ENCODE assay signal across 9 cellular contexts in genomic region chr2:143686585-143687164, GRCh38.
DNase-seq lines count a peak whose midpoint lies in the region; ATAC-seq and TF ChIP-seq lines count a peak whose summit lies in the region.
"Had no signal": no experiment of that assay in that cellular context is flagged by ENCODE, and none has a peak within 500 bp of the region (broad histone marks: within the 10 kb centered on the region; RNA-seq: fewer than 3 reads in every experiment).

No MANE protein-coding gene starts in this region.

- no peaks in the 10 kb centered on the region for H3K9me3 ChIP-seq in spleen
- H3K9me3 ChIP-seq: BLaER1 had no signal

- CTCF ChIA-PET in HEK293T (lab: Yijun Ruan, JAX), result interaction anchor here (0.7 kb wide), 1 partner anchor 42 kb away, joined by 4 read pairs; no protein-coding TSS in a partner anchor

- intact Hi-C loops in spleen (cut with DNase I; ENCODE audit: low total_unique reads), result no loop called here

- peak; percentile 54 for ATAC-seq in foreskin keratinocyte
- no peak for ATAC-seq in GM21360 (IDR thresholded peaks at IDR 0.05; ENCODE audit: unreplicated experiment)

- H3K27ac ChIP-seq in foreskin keratinocyte (no peak overlapping the region), spleen (no peak overlapping the region)
- H3K27ac ChIP-seq: BLaER1 had no signal

- H3K27me3 ChIP-seq in foreskin keratinocyte (peaks cover 3% of the 10 kb centered on the region), spleen (replicated peaks in 1 of 7) (no peaks in the 10 kb centered on the region)
- H3K27me3 ChIP-seq: BLaER1 had no signal

- TF ChIP-seq POLR2A in spleen (IDR thresholded peaks at IDR 0.05), result no peak

- POLR2A ChIA-PET in HEK293T (lab: Yijun Ruan, JAX), result no interaction called here

- H3K36me3 ChIP-seq in spleen, result no peaks in the 10 kb centered on the region
- H3K36me3 ChIP-seq: BLaER1 had no signal

- TF ChIP-seq CTCF in foreskin keratinocyte (conservative IDR thresholded peaks at IDR 0.05), result peak; percentile 69
- peak in 10 of 11 experiments; percentile 11 to 59 (median 48) for TF ChIP-seq CTCF in spleen (IDR thresholded peaks at IDR 0.05 in 8 of 11, conservative IDR thresholded peaks at IDR 0.05 in 3 of 11)

- H3K4me3 ChIP-seq in spleen, result no peak overlapping the region
- H3K4me3 ChIP-seq: BLaER1 had no signal

- DNase-seq in DMS53 (lab: John Stamatoyannopoulos, UW), result peak; percentile 42
- DNase-seq in DMS53 treated with DMSO at 0.1 percent for 48 hours (lab: John Stamatoyannopoulos, UW; ENCODE audit: unreplicated experiment), result no peak
- DNase-seq in HEK293T (ENCODE audit: extremely low spot score), result peak; percentile 39
- DNase-seq in SK-MEL-5 (ENCODE audit: low read depth, low spot score), result peak; percentile 67
- peak in 1 of 2 donors; percentile 28 for DNase-seq in foreskin keratinocyte
- DNase-seq in spleen, result no peak
- no peak for DNase-seq in NCI-H1930 (lab: John Stamatoyannopoulos, UW)

- H3K4me1 ChIP-seq in foreskin keratinocyte, result no peaks in the 10 kb centered on the region
- H3K4me1 ChIP-seq in spleen, result peaks cover 0 to 20% (median 5%) of the 10 kb centered on the region in 6 donors
- H3K4me1 ChIP-seq: BLaER1 had no signal

- 63 to 73% (median 68%) methylated on average over 5 of the region's 5 CpGs for WGBS in spleen, 5 donors

- in situ Hi-C loops in SK-MEL-5 (cut with HindIII; ENCODE audit: low pct_unique_long_range_greater_than_20kb, low sequenced_read_pairs), result no loop called here

TF ChIP-seq in HEK293T, 16 proteins besides CTCF, POLR2A, EP300 and RAD21:
- no peak for TF ChIP-seq ARNT (IDR thresholded peaks at IDR 0.05)
- no peak for TF ChIP-seq FOXM1 (IDR thresholded peaks at IDR 0.05; ENCODE audit: borderline replicate concordance)
- TF ChIP-seq BHLHE40 (IDR thresholded peaks at IDR 0.05; ENCODE audit: borderline replicate concordance), result no peak
- no peak for TF ChIP-seq SUZ12 (IDR thresholded peaks at IDR 0.05)
- TF ChIP-seq ELF4 (IDR thresholded peaks at IDR 0.05), result no peak
- TF ChIP-seq L3MBTL2 (conservative IDR thresholded peaks at IDR 0.05), result no peak
- no peak for TF ChIP-seq LEF1 (IDR thresholded peaks at IDR 0.05; ENCODE audit: borderline replicate concordance)
- no peak for TF ChIP-seq SP1 (IDR thresholded peaks at IDR 0.05)
- no peak for TF ChIP-seq NFRKB (IDR thresholded peaks at IDR 0.05)
- no peak for TF ChIP-seq ZNF384 (IDR thresholded peaks at IDR 0.05)
- TF ChIP-seq FOXA1 (IDR thresholded peaks at IDR 0.05), result no peak
- TF ChIP-seq FOXK2 (IDR thresholded peaks at IDR 0.05), result no peak
- TF ChIP-seq CTBP1 (IDR thresholded peaks at IDR 0.05; ENCODE audit: borderline replicate concordance), result no peak
- TF ChIP-seq HDGF (IDR thresholded peaks at IDR 0.05; ENCODE audit: borderline replicate concordance), result no peak
- TF ChIP-seq, protein P1, sequence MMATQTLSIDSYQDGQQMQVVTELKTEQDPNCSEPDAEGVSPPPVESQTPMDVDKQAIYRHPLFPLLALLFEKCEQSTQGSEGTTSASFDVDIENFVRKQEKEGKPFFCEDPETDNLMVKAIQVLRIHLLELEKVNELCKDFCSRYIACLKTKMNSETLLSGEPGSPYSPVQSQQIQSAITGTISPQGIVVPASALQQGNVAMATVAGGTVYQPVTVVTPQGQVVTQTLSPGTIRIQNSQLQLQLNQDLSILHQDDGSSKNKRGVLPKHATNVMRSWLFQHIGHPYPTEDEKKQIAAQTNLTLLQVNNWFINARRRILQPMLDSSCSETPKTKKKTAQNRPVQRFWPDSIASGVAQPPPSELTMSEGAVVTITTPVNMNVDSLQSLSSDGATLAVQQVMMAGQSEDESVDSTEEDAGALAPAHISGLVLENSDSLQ (IDR thresholded peaks at IDR 0.05), result no peak
- no peak for TF ChIP-seq TARDBP (IDR thresholded peaks at IDR 0.05)

Comparison
In these comparisons a context has a peak if more than half of its experiments do, and no peak if none do; other contexts are left out.
1. DNase-seq: peak in DMS53 (single experiment), HEK293T (single experiment) and SK-MEL-5 (single experiment); none in DMS53 treated with DMSO at 0.1 percent for 48 hours (single experiment), spleen (single experiment) and NCI-H1930 (0 of 2).